31 cellular contexts compared by ENCODE assay signal in genomic region chr5:33931136-33931535, GRCh38. TPM values are rescaled to one million over a fixed set of nuclear protein-coding genes. Genes with fewer than 3 reads are reported as not detected.
"Had no signal": no experiment of that assay in that cellular context is flagged by ENCODE, and none has a peak within 500 bp of the region (broad histone marks: within the 10 kb centered on the region; RNA-seq: fewer than 3 reads in every experiment).

No MANE protein-coding gene starts in this region.

- H3K36me3 ChIP-seq: gastroesophageal sphincter, heart left ventricle, lower lobe of right lung, ovary, sigmoid colon, spleen, tibial artery had no signal

- H3K4me1 ChIP-seq: foreskin keratinocyte had no signal

- H3K4me1 Mint-ChIP-seq: immature natural killer cell, natural killer cell had no signal

- ATAC-seq: esophagus mucosa; foreskin keratinocyte; gastroesophageal sphincter; heart left ventricle; left ventricle myocardium superior; lower lobe of right lung; natural killer cell; psoas muscle; right cardiac atrium; stimulated activated memory B cell treated with anti-CD40 and anti-IgM and Interleukin-4, amounts not matched to agents 10 μg/mL and 1 μg/mL and 100 μg/mL, for 72 hours; stimulated activated naive CD8-positive, alpha-beta T cell treated with anti-CD3 and anti-CD28 coated beads, Interleukin-15, Interleukin-2, amounts not matched to agents 100 U/mL and 50 U/mL, for 24 hours had no signal

- H3K4me3 Mint-ChIP-seq: immature natural killer cell; natural killer cell; stimulated activated memory B cell treated with anti-CD40 and anti-IgM and Interleukin-4, amounts not matched to agents 10 μg/mL and 1 μg/mL and 100 μg/mL, for 72 hours; type B pancreatic cell had no signal

- H3K27ac Mint-ChIP-seq: immature natural killer cell; natural killer cell; stimulated activated memory B cell treated with anti-CD40 and anti-IgM and Interleukin-4, amounts not matched to agents 10 μg/mL and 1 μg/mL and 100 μg/mL, for 72 hours; type B pancreatic cell had no signal

- H3K4me3 ChIP-seq: dorsolateral prefrontal cortex, gastroesophageal sphincter, heart left ventricle, hepatocyte, lower lobe of right lung, ovary, psoas muscle, sigmoid colon, spleen, testis, tibial artery had no signal

- H3K27ac ChIP-seq: dorsolateral prefrontal cortex, epithelial cell of prostate, foreskin keratinocyte, gastroesophageal sphincter, heart left ventricle, hepatocyte, lower lobe of right lung, ovary, psoas muscle, sigmoid colon, spleen, testis, tibial artery had no signal

- H3K9me3 ChIP-seq: gastroesophageal sphincter, heart left ventricle, lower lobe of right lung, ovary, psoas muscle, sigmoid colon, spleen, testis, tibial artery had no signal

- H3K9me3 Mint-ChIP-seq: immature natural killer cell; natural killer cell; stimulated activated memory B cell treated with anti-CD40 and anti-IgM and Interleukin-4, amounts not matched to agents 10 μg/mL and 1 μg/mL and 100 μg/mL, for 72 hours had no signal

- H3K27me3 ChIP-seq: hepatocyte, ovary, testis had no signal

- H3K36me3 Mint-ChIP-seq: immature natural killer cell; natural killer cell; stimulated activated memory B cell treated with anti-CD40 and anti-IgM and Interleukin-4, amounts not matched to agents 10 μg/mL and 1 μg/mL and 100 μg/mL, for 72 hours; type B pancreatic cell had no signal

- DNase-seq: dorsolateral prefrontal cortex; effector CD4-positive, alpha-beta T cell; foreskin keratinocyte; heart left ventricle; immature natural killer cell; left ventricle myocardium superior; lower lobe of right lung; natural killer cell; occipital lobe; ovary; posterior cingulate gyrus; psoas muscle; right cardiac atrium; sigmoid colon; spleen; stimulated activated CD4-positive, alpha-beta T cell treated with anti-CD3 and anti-CD28 coated beads, Interleukin-4, amount 100 ng/mL, for 4 hours; stimulated activated naive CD8-positive, alpha-beta T cell treated with anti-CD3 and anti-CD28 coated beads, Interleukin-15, Interleukin-2, amounts not matched to agents 100 U/mL and 50 U/mL, for 24 hours; substantia nigra; testis; tibial artery had no signal

RNA-seq across cellular contexts. Expression of gene RXFP3, which starts 5.0 kb away (rescaled TPM):
- total RNA-seq: esophagus mucosa, fibroblast of lung, foreskin keratinocyte, gastroesophageal sphincter, heart left ventricle, hepatocyte, left ventricle myocardium superior, lower lobe of right lung, mononuclear cell, natural killer cell, psoas muscle, renal cortical epithelial cell, right cardiac atrium, sigmoid colon, skeletal muscle tissue, spleen, testis, urinary bladder had no signal

RNA-seq across cellular contexts. Expression of gene ADAMTS12, which starts 39.3 kb away (rescaled TPM):
- total RNA-seq: natural killer cell had no signal

RNA-seq across cellular contexts. Expression of gene SLC45A2, which starts 53.4 kb away (rescaled TPM):
- total RNA-seq: esophagus mucosa, foreskin keratinocyte, left ventricle myocardium superior, lower lobe of right lung, natural killer cell, renal cortical epithelial cell, urinary bladder had no signal
